8 cellular contexts compared by ENCODE assay signal in the genomic region with DNA sequence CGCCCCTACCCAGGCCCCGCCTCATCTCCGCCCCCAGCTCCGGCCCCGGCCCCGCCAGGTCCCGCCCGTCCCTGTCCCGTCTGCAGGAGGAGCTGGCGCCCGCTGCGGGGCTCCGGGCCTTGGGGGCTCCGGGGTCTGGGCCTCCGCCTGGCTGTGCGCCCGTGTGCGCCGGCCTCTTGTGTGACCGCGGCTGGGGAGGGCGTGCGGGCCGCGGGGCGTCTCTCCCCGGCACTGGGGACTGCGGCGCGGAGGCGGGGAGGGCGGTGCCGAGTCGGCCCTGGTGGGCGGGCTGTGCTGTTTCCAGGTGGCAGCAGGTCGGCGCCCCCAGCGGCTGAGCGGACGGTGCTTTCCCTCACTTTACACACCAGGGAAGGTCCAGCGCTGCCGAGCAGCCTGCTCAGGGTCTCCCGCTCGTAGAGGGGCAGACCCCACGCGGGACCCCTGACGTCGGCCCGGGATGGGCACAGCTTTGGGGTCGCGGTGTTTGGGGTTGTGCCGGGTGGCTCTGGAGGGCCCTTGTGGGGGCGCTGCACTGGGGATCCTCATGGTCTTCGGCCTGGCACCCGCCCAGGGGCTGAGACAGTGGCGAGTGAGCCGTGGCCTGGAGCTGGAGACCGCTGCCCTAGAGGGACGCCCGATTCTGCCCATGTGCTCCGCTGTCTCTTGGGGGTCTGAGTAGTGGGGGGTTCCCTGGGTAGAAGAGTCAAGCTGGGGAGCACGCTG. TPM values are rescaled to one million over a fixed set of nuclear protein-coding genes. Genes with fewer than 3 reads are reported as not detected.
DNase-seq lines count a peak whose midpoint lies in the region; ATAC-seq and TF ChIP-seq lines count a peak whose summit lies in the region.

No MANE protein-coding gene starts in this region.

- no peaks in the 10 kb centered on the region for H3K9me3 ChIP-seq in muscle layer of colon (ENCODE audit: low read length)

- peaks cover 8% of the 10 kb centered on the region for H3K4me1 ChIP-seq in muscle layer of colon (ENCODE audit: insufficient read depth, low read length)

- DNase-seq in Calu3 = peak; percentile 92
- peak; percentile 61 for DNase-seq in HS-5 (ENCODE audit: low read depth)
- DNase-seq in NOMO-1 treated with DMSO at 0.1 percent for 48 hours (lab: John Stamatoyannopoulos, UW; ENCODE audit: unreplicated experiment) = peak; percentile 72
- DNase-seq in activated CD8-positive, alpha-beta memory T cell treated with anti-CD3 and anti-CD28 coated beads, Interleukin-2, amount 50 U/mL, for 48 hours = peak; percentile 91
- no peak for DNase-seq in epithelial cell of proximal tubule (ENCODE audit: low read depth)
- DNase-seq in stimulated activated CD8-positive, alpha-beta memory T cell treated with anti-CD3 and anti-CD28 coated beads, Interleukin-7, amount 100 ng/mL, for 4 hours (ENCODE audit: low read depth in 2 of 2) = peak; percentile 83 to 93

- H3K27me3 ChIP-seq in muscle layer of colon (ENCODE audit: control insufficient read depth in 1 of 2, insufficient read depth in 2 of 2, low read length in 2 of 2) = no peaks in the 10 kb centered on the region

- peaks cover 83% of the 10 kb centered on the region for H3K36me3 Mint-ChIP-seq in Calu3 (ENCODE audit: insufficient read depth, unreplicated experiment)

- peak; percentile 50 for TF ChIP-seq CTCF in Calu3 (IDR thresholded peaks at IDR 0.05; ENCODE audit: unreplicated experiment)
- TF ChIP-seq CTCF in epithelial cell of proximal tubule (conservative IDR thresholded peaks at IDR 0.05; ENCODE audit: low read depth, low read length) = peak; percentile 44

- peak overlapping the region; percentile 64 for H3K27ac Mint-ChIP-seq in Calu3 (ENCODE audit: unreplicated experiment)

- intact Hi-C loops in Calu3 (cut with micrococcal nuclease; ENCODE audit: unreplicated experiment) = no loop called here

- H3K27me3 Mint-ChIP-seq in Calu3 (ENCODE audit: unreplicated experiment) = no peaks in the 10 kb centered on the region

- CTCF ChIA-PET in Calu3 (lab: Charles Lee) = interaction anchor here (0.6 to 1.1 kb wide), 5 partner anchors 14 to 228 kb away, joined by 3 to 6 read pairs (median 4); no protein-coding TSS in a partner anchor

- peak overlapping the region; percentile 90 for H3K4me3 Mint-ChIP-seq in Calu3 (ENCODE audit: low read depth, unreplicated experiment)

- BruUV-seq in Calu3 (replicated peaks; lab: Mats Ljungman, UMichigan) = no TSS peak

- H3K27ac ChIP-seq in muscle layer of colon (ENCODE audit: low read depth, low read length) = peak overlapping the region; percentile 56

- H3K4me3 ChIP-seq in epithelial cell of proximal tubule (ENCODE audit: low read depth, low read length) = peak overlapping the region; percentile 82
- H3K4me3 ChIP-seq in muscle layer of colon (ENCODE audit: low read depth in 1 of 2, low read length in 2 of 2) = peak overlapping the region; percentile 64 to 83

- ATAC-seq in GM21360 (IDR thresholded peaks at IDR 0.05; ENCODE audit: unreplicated experiment) = peak; percentile 62

- peaks cover 11% of the 10 kb centered on the region for H3K36me3 ChIP-seq in muscle layer of colon (ENCODE audit: insufficient read depth, low read length)

- peaks cover 4% of the 10 kb centered on the region for H3K9me3 Mint-ChIP-seq in Calu3 (ENCODE audit: low read depth, unreplicated experiment)

- peak overlapping the region; percentile 29 for H3K9ac ChIP-seq in muscle layer of colon (ENCODE audit: low read length)

- H3K4me1 Mint-ChIP-seq in Calu3 (ENCODE audit: low read depth, unreplicated experiment) = peaks cover 10% of the 10 kb centered on the region

RNA-seq across cellular contexts. Expression of a gene that starts 0.7 kb away (rescaled TPM):
- total RNA-seq in Calu3 (2022) (29.3 and 35.1 TPM in 2 replicates), epithelial cell of proximal tubule (10.4 and 25.5 TPM in 2 replicates)

RNA-seq across cellular contexts. Expression of a gene that starts 16.0 kb away (rescaled TPM):
- total RNA-seq in Calu3 (2022) (67.6 and 80.7 TPM in 2 replicates), epithelial cell of proximal tubule (102 and 128 TPM in 2 replicates)

RNA-seq across cellular contexts. Expression of a gene that starts 31.9 kb away (rescaled TPM):
- total RNA-seq in Calu3 (2022) = 51.1 and 53.3 TPM in 2 replicates
- 10.8 and 13.9 TPM in 2 replicates for total RNA-seq in epithelial cell of proximal tubule
